1 cellular context compared by ENCODE assay signal in genomic region chr15:59298255-59298856, GRCh38.
TF ChIP-seq lines count a peak whose summit lies in the region.

No MANE protein-coding gene starts in this region.

TF ChIP-seq in GM12878, 131 proteins besides CTCF, POLR2A, EP300 and RAD21 (continued from another document):
- peak; percentile 59; the same call in 1 of the 2 replicates for TF ChIP-seq ZNF687 (IDR thresholded peaks at IDR 0.05)
- TF ChIP-seq ZNF217 (IDR thresholded peaks at IDR 0.05), result no peak
- TF ChIP-seq SMARCA5 (IDR thresholded peaks at IDR 0.05), result 0 out of 2 replicates have a peak, but pooled peaks have one; percentile 44
- TF ChIP-seq TBL1XR1 (IDR thresholded peaks at IDR 0.05; ENCODE audit: low read depth, low read length), result peak; percentile 58; the same call in 1 of the 2 replicates
- peak; percentile 98; the same call in 2 of the 3 replicates for TF ChIP-seq POU2F2 (IDR thresholded peaks at IDR 0.05; ENCODE audit: borderline replicate concordance, low read depth, low read length)
- TF ChIP-seq RELB (IDR thresholded peaks at IDR 0.05; ENCODE audit: low read depth), result peak; percentile 89
- peak; percentile 91 for TF ChIP-seq ZNF24 (IDR thresholded peaks at IDR 0.05)
- peak; percentile 87 for TF ChIP-seq BCL3 (IDR thresholded peaks at IDR 0.05; ENCODE audit: borderline replicate concordance, insufficient read depth, low read depth, low read length, poor library complexity, severe bottlenecking)
- TF ChIP-seq SMC3 (IDR thresholded peaks at IDR 0.05; ENCODE audit: borderline replicate concordance, low read length), result 0 out of 2 replicates have a peak, but pooled peaks have one; percentile 13
- TF ChIP-seq SPI1 (IDR thresholded peaks at IDR 0.05; ENCODE audit: borderline replicate concordance, insufficient read depth, low read depth, low read length), result peak; percentile 67
- TF ChIP-seq SKIL (IDR thresholded peaks at IDR 0.05; ENCODE audit: low read depth, poor library complexity, severe bottlenecking), result peak; percentile 96
- TF ChIP-seq BCL11A (IDR thresholded peaks at IDR 0.05; ENCODE audit: low read depth, low read length), result peak; percentile 84
- no peak for TF ChIP-seq ASH2L (IDR thresholded peaks at IDR 0.05; ENCODE audit: borderline replicate concordance, low read depth)
- peak; percentile 72 for TF ChIP-seq CREM (IDR thresholded peaks at IDR 0.05; ENCODE audit: low read depth)
